In genomic region chrX:115040417-115040816, GRCh38 we compare ENCODE assay signal across 1 cellular context.
TF ChIP-seq lines count a peak whose summit lies in the region.

No MANE protein-coding gene starts in this region.

TF ChIP-seq in WTC11, 78 proteins besides CTCF, POLR2A, EP300 and RAD21 (continued from another document):
- TF ChIP-seq ZBTB43 (CRISPR knock-in tag; IDR thresholded peaks at IDR 0.05): no peak
- no peak for TF ChIP-seq JAZF1 (CRISPR knock-in tag; IDR thresholded peaks at IDR 0.05)
- TF ChIP-seq, protein P1, sequence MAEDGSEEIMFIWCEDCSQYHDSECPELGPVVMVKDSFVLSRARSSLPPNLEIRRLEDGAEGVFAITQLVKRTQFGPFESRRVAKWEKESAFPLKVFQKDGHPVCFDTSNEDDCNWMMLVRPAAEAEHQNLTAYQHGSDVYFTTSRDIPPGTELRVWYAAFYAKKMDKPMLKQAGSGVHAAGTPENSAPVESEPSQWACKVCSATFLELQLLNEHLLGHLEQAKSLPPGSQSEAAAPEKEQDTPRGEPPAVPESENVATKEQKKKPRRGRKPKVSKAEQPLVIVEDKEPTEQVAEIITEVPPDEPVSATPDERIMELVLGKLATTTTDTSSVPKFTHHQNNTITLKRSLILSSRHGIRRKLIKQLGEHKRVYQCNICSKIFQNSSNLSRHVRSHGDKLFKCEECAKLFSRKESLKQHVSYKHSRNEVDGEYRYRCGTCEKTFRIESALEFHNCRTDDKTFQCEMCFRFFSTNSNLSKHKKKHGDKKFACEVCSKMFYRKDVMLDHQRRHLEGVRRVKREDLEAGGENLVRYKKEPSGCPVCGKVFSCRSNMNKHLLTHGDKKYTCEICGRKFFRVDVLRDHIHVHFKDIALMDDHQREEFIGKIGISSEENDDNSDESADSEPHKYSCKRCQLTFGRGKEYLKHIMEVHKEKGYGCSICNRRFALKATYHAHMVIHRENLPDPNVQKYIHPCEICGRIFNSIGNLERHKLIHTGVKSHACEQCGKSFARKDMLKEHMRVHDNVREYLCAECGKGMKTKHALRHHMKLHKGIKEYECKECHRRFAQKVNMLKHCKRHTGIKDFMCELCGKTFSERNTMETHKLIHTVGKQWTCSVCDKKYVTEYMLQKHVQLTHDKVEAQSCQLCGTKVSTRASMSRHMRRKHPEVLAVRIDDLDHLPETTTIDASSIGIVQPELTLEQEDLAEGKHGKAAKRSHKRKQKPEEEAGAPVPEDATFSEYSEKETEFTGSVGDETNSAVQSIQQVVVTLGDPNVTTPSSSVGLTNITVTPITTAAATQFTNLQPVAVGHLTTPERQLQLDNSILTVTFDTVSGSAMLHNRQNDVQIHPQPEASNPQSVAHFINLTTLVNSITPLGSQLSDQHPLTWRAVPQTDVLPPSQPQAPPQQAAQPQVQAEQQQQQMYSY (CRISPR knock-in tag; IDR thresholded peaks at IDR 0.05): no peak
TF ChIP-seq in WTC11: peak in this region for 0.
